ENCODE assay signal across 1 cellular context in the genomic region with DNA sequence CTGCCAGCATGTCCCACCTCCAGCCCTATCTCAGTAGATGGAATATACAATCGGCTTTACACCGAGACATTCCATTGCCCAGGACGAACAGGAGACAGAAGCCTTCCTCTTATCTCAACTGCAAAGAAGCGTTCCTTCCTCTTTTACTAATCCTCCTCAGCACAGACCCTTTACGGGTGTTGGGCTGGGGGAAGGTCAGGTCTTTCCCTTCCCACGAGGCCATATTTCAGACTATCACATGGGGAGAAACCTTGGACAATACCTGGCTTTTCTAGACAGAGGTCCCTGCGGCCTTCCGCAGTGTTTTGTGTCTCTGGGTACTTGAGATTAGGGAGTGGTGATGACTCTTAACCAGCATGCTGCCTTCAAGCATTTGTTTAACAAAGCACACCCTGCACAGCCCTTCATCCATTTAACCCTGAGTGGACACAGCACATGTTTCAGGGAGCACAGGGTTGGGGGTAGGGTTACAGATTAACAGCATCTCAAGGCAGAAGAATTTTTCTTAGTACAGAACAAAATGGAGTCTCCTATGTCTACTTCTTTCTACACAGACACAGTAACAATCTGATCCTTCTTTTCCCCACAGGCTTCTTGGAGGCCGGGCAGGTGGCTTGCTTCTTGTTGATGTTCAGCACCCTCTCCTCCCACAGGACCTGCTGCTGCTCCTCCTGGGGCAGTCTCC.
TF ChIP-seq lines count a peak whose summit lies in the region.
"Not testable (repeated sequence)": the region's sequence is repeated elsewhere in the genome, so short reads cannot be mapped to it uniquely, and the experiment has no call there.

No MANE protein-coding gene starts in this region.

TF ChIP-seq in K562, 482 proteins besides CTCF, POLR2A, EP300 and RAD21 (continued from another document and continues in another):
- peak; percentile 57 for TF ChIP-seq MBD2 (IDR thresholded peaks at IDR 0.05; ENCODE audit: borderline replicate concordance, low read depth)
- TF ChIP-seq, protein P1, sequence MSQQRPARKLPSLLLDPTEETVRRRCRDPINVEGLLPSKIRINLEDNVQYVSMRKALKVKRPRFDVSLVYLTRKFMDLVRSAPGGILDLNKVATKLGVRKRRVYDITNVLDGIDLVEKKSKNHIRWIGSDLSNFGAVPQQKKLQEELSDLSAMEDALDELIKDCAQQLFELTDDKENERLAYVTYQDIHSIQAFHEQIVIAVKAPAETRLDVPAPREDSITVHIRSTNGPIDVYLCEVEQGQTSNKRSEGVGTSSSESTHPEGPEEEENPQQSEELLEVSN (IDR thresholded peaks at IDR 0.05; ENCODE audit: borderline replicate concordance in 1 of 2, extremely low read depth in 1 of 2, insufficient read depth in 1 of 2, insufficient read length in 1 of 2, low read depth in 1 of 2, low read length in 1 of 2, poor library complexity in 1 of 2, severe bottlenecking in 1 of 2), result peak in 1 of 2 experiments; percentile 47
- TF ChIP-seq PHB2 (IDR thresholded peaks at IDR 0.05; ENCODE audit: low read depth), result peak; percentile 80
- TF ChIP-seq LEF1 (IDR thresholded peaks at IDR 0.05), result peak; percentile 85
- TF ChIP-seq, protein P2, sequence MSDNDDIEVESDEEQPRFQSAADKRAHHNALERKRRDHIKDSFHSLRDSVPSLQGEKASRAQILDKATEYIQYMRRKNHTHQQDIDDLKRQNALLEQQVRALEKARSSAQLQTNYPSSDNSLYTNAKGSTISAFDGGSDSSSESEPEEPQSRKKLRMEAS (CRISPR knock-in tag; IDR thresholded peaks at IDR 0.05), result peak; percentile 93
- peak; percentile 19; the same call in 1 of the 2 replicates for TF ChIP-seq ZNF449 (CRISPR knock-in tag; IDR thresholded peaks at IDR 0.05)
- TF ChIP-seq SMAD4 (CRISPR knock-in tag; conservative IDR thresholded peaks at IDR 0.05), result peak; percentile 92
- peak; percentile 20; the same call in 1 of the 2 replicates for TF ChIP-seq ZBTB2 (IDR thresholded peaks at IDR 0.05)
- peak; percentile 45; the same call in 1 of the 2 replicates for TF ChIP-seq PML (IDR thresholded peaks at IDR 0.05; ENCODE audit: low read length)
- peak; percentile 52 for TF ChIP-seq ETS2 (tag; IDR thresholded peaks at IDR 0.05; ENCODE audit: borderline replicate concordance, poor library complexity, severe bottlenecking)
- TF ChIP-seq, protein P3, sequence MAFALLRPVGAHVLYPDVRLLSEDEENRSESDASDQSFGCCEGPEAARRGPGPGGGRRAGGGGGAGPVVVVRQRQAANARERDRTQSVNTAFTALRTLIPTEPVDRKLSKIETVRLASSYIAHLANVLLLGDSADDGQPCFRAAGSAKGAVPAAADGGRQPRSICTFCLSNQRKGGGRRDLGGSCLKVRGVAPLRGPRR (CRISPR knock-in tag; IDR thresholded peaks at IDR 0.05), result peak; percentile 28; the same call in 1 of the 2 replicates
- TF ChIP-seq, protein P4, sequence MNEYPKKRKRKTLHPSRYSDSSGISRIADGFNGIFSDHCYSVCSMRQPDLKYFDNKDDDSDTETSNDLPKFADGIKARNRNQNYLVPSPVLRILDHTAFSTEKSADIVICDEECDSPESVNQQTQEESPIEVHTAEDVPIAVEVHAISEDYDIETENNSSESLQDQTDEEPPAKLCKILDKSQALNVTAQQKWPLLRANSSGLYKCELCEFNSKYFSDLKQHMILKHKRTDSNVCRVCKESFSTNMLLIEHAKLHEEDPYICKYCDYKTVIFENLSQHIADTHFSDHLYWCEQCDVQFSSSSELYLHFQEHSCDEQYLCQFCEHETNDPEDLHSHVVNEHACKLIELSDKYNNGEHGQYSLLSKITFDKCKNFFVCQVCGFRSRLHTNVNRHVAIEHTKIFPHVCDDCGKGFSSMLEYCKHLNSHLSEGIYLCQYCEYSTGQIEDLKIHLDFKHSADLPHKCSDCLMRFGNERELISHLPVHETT (CRISPR knock-in tag; conservative IDR thresholded peaks at IDR 0.05 in 1 of 2, IDR thresholded peaks at IDR 0.05 in 1 of 2), result peak in 1 of 2 experiments; percentile 76; a peak in 1 of 4 replicates
- TF ChIP-seq CBFA2T2 (conservative IDR thresholded peaks at IDR 0.05), result peak; percentile 89
- TF ChIP-seq ILK (tag; IDR thresholded peaks at IDR 0.05; ENCODE audit: borderline replicate concordance, low read depth), result 0 out of 2 replicates have a peak, but pooled peaks have one; percentile 54
- TF ChIP-seq MAZ (CRISPR knock-in tag; conservative IDR thresholded peaks at IDR 0.05 in 1 of 2, IDR thresholded peaks at IDR 0.05 in 1 of 2), result peak; percentile 6 to 60
- TF ChIP-seq ERF (CRISPR knock-in tag; IDR thresholded peaks at IDR 0.05), result 0 out of 2 replicates have a peak, but pooled peaks have one; percentile 62
- TF ChIP-seq, protein P5, sequence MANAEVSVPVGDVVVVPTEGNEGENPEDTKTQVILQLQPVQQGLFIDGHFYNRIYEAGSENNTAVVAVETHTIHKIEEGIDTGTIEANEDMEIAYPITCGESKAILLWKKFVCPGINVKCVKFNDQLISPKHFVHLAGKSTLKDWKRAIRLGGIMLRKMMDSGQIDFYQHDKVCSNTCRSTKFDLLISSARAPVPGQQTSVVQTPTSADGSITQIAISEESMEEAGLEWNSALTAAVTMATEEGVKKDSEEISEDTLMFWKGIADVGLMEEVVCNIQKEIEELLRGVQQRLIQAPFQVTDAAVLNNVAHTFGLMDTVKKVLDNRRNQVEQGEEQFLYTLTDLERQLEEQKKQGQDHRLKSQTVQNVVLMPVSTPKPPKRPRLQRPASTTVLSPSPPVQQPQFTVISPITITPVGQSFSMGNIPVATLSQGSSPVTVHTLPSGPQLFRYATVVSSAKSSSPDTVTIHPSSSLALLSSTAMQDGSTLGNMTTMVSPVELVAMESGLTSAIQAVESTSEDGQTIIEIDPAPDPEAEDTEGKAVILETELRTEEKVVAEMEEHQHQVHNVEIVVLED (CRISPR knock-in tag; IDR thresholded peaks at IDR 0.05), result 0 out of 2 replicates have a peak, but pooled peaks have one; percentile 12
- peak in 1 of 2 experiments; percentile 83; a peak in 1 of 4 replicates for TF ChIP-seq NONO (IDR thresholded peaks at IDR 0.05; ENCODE audit: low read depth in 2 of 2, low read length in 1 of 2)
- peak; percentile 75; the same call in 1 of the 2 replicates for TF ChIP-seq ZKSCAN8 (CRISPR knock-in tag; IDR thresholded peaks at IDR 0.05)
- peak; percentile 78 for TF ChIP-seq ZNF175 (CRISPR knock-in tag; IDR thresholded peaks at IDR 0.05; ENCODE audit: low read depth)
- TF ChIP-seq DDX20 (tag; IDR thresholded peaks at IDR 0.05; ENCODE audit: low read depth), result peak; percentile 91
- TF ChIP-seq, protein P6, sequence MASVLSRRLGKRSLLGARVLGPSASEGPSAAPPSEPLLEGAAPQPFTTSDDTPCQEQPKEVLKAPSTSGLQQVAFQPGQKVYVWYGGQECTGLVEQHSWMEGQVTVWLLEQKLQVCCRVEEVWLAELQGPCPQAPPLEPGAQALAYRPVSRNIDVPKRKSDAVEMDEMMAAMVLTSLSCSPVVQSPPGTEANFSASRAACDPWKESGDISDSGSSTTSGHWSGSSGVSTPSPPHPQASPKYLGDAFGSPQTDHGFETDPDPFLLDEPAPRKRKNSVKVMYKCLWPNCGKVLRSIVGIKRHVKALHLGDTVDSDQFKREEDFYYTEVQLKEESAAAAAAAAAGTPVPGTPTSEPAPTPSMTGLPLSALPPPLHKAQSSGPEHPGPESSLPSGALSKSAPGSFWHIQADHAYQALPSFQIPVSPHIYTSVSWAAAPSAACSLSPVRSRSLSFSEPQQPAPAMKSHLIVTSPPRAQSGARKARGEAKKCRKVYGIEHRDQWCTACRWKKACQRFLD (CRISPR knock-in tag; IDR thresholded peaks at IDR 0.05), result peak; percentile 92
- TF ChIP-seq MTA2 (IDR thresholded peaks at IDR 0.05; ENCODE audit: low read depth), result peak; percentile 82
- peak; percentile 55; the same call in 1 of the 2 replicates for TF ChIP-seq MYNN (IDR thresholded peaks at IDR 0.05)
- TF ChIP-seq MYNN (CRISPR knock-in tag; IDR thresholded peaks at IDR 0.05), result not testable (repeated sequence)
- TF ChIP-seq GATAD2A (IDR thresholded peaks at IDR 0.05), result peak; percentile 84
- TF ChIP-seq ZNF589 (CRISPR knock-in tag; IDR thresholded peaks at IDR 0.05; ENCODE audit: low read depth), result peak; percentile 73; the same call in 1 of the 2 replicates
- peak; percentile 76; the same call in 1 of the 2 replicates for TF ChIP-seq E2F3 (CRISPR knock-in tag; IDR thresholded peaks at IDR 0.05)
- peak; percentile 64; the same call in 1 of the 2 replicates for TF ChIP-seq NFXL1 (CRISPR knock-in tag; IDR thresholded peaks at IDR 0.05)
- 0 out of 4 replicates have a peak, but pooled peaks of 1 of the 2 experiments have one; percentile 39 for TF ChIP-seq KDM1A (IDR thresholded peaks at IDR 0.05)
- peak; percentile 79 for TF ChIP-seq KLF16 (IDR thresholded peaks at IDR 0.05)
- peak; percentile 53; the same call in 1 of the 2 replicates for TF ChIP-seq STAT5A (IDR thresholded peaks at IDR 0.05; ENCODE audit: borderline replicate concordance, low read length)
- TF ChIP-seq ETV1 (tag; conservative IDR thresholded peaks at IDR 0.05; ENCODE audit: low read depth), result 0 out of 2 replicates have a peak, but pooled peaks have one; percentile 26
- TF ChIP-seq MEIS2 (IDR thresholded peaks at IDR 0.05; ENCODE audit: partially characterized antibody), result peak; percentile 42
- TF ChIP-seq, protein P7, sequence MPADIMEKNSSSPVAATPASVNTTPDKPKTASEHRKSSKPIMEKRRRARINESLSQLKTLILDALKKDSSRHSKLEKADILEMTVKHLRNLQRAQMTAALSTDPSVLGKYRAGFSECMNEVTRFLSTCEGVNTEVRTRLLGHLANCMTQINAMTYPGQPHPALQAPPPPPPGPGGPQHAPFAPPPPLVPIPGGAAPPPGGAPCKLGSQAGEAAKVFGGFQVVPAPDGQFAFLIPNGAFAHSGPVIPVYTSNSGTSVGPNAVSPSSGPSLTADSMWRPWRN (IDR thresholded peaks at IDR 0.05; ENCODE audit: low read depth), result peak; percentile 40; the same call in 1 of the 2 replicates
- TF ChIP-seq ZNF644 (tag; IDR thresholded peaks at IDR 0.05; ENCODE audit: low read depth), result peak; percentile 82
- peak; percentile 93 for TF ChIP-seq ZNF583 (CRISPR knock-in tag; IDR thresholded peaks at IDR 0.05)
- TF ChIP-seq HMBOX1 (IDR thresholded peaks at IDR 0.05), result peak; percentile 68
- TF ChIP-seq FOSL1 (tag; conservative IDR thresholded peaks at IDR 0.05), result peak; percentile 34; the same call in 1 of the 2 replicates
- peak; percentile 68 for TF ChIP-seq ZNF41 (CRISPR knock-in tag; conservative IDR thresholded peaks at IDR 0.05)
- TF ChIP-seq CXXC5 (CRISPR knock-in tag; IDR thresholded peaks at IDR 0.05), result peak; percentile 93
- peak; percentile 84 for TF ChIP-seq ZNF584 (CRISPR knock-in tag; IDR thresholded peaks at IDR 0.05; ENCODE audit: low read depth)
- TF ChIP-seq PTRF (tag; IDR thresholded peaks at IDR 0.05), result peak; percentile 92
- TF ChIP-seq, protein P8, sequence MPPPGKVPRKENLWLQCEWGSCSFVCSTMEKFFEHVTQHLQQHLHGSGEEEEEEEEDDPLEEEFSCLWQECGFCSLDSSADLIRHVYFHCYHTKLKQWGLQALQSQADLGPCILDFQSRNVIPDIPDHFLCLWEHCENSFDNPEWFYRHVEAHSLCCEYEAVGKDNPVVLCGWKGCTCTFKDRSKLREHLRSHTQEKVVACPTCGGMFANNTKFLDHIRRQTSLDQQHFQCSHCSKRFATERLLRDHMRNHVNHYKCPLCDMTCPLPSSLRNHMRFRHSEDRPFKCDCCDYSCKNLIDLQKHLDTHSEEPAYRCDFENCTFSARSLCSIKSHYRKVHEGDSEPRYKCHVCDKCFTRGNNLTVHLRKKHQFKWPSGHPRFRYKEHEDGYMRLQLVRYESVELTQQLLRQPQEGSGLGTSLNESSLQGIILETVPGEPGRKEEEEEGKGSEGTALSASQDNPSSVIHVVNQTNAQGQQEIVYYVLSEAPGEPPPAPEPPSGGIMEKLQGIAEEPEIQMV (tag; conservative IDR thresholded peaks at IDR 0.05; ENCODE audit: low read depth), result peak; percentile 69; the same call in 1 of the 2 replicates
- TF ChIP-seq ZBTB7A (IDR thresholded peaks at IDR 0.05; ENCODE audit: borderline replicate concordance, control insufficient read depth, low read depth, low read length), result peak; percentile 47; the same call in 1 of the 2 replicates
- TF ChIP-seq, protein P9, sequence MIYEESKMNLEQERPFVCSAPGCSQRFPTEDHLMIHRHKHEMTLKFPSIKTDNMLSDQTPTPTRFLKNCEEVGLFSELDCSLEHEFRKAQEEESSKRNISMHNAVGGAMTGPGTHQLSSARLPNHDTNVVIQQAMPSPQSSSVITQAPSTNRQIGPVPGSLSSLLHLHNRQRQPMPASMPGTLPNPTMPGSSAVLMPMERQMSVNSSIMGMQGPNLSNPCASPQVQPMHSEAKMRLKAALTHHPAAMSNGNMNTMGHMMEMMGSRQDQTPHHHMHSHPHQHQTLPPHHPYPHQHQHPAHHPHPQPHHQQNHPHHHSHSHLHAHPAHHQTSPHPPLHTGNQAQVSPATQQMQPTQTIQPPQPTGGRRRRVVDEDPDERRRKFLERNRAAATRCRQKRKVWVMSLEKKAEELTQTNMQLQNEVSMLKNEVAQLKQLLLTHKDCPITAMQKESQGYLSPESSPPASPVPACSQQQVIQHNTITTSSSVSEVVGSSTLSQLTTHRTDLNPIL (CRISPR knock-in tag; IDR thresholded peaks at IDR 0.05), result peak; percentile 66; the same call in 1 of the 2 replicates
